In the genomic region with DNA sequence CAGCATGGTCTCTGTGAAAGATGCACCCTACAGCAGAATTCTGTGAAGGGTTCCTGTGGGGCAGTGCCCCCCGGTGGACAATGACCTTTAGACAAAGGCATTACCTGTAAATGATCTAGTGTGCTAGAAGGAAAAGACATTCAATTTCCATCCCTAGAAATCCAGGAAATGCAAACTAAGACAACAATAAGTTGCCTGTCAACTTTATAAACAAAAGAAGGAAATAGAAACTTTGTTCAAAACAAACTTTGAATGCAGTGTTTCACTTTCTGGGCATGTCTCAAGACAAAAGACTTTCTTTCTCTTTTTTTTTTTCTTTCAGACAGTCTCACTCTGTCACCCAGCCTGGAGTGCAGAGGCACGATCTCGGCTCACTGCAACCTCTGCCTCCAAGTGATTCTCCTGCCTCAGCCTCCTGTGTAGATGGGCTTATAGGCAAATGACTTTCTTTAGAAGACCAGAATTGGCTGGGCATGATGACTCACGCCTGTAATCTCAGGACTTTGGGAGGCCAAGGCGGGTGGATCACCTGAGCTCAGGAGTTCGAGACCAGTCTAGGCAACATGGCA, we compare ENCODE assay signal across 13 cellular contexts. TPM values are rescaled to one million over a fixed set of nuclear protein-coding genes. Genes with fewer than 3 reads are reported as not detected.
DNase-seq lines count a peak whose midpoint lies in the region; ATAC-seq and TF ChIP-seq lines count a peak whose summit lies in the region.
"Had no signal": no experiment of that assay in that cellular context is flagged by ENCODE, and none has a peak within 500 bp of the region (broad histone marks: within the 10 kb centered on the region; RNA-seq: fewer than 3 reads in every experiment).

No MANE protein-coding gene starts in this region.

- H3K4me3 Mint-ChIP-seq in activated CD4-positive, alpha-beta T cell treated with anti-CD3 and anti-CD28 coated beads for 36 hours, result peak overlapping the region; percentile 36
- no peak overlapping the region for H3K4me3 Mint-ChIP-seq in HFFc6
- no peak overlapping the region for H3K4me3 Mint-ChIP-seq in activated T-helper 2 cell treated with anti-CD3 and anti-CD28 coated beads, Interferon-gamma antibody, Interleukin-2, Interleukin-4, amounts not matched to agents 10 μg/mL and 5 μg/mL and 100 μg/mL, durations not matched to agents 14 hours and 24 hours and 36 hours (ENCODE audit: low read depth)
- H3K4me3 Mint-ChIP-seq in naive thymus-derived CD4-positive, alpha-beta T cell, result peak overlapping the region in 3 of 10 donors; percentile 40 to 61 (median 57)

- no peaks in the 10 kb centered on the region for H3K36me3 ChIP-seq in naive thymus-derived CD4-positive, alpha-beta T cell (ENCODE audit: control insufficient read depth in 2 of 3, insufficient read depth in 3 of 3, low read length in 3 of 3)
- H3K36me3 ChIP-seq: vagina had no signal

- POLR2A ChIA-PET in activated CD4-positive, alpha-beta T cell treated with anti-CD3 and anti-CD28 coated beads for 36 hours (lab: Charles Lee), result no interaction called here
- POLR2A ChIA-PET in naive thymus-derived CD4-positive, alpha-beta T cell (lab: Charles Lee), result no interaction called here

- peaks cover 28% of the 10 kb centered on the region for H3K4me1 Mint-ChIP-seq in activated CD4-positive, alpha-beta T cell treated with anti-CD3 and anti-CD28 coated beads for 36 hours
- H3K4me1 Mint-ChIP-seq in HFFc6 (ENCODE audit: low read depth), result peaks cover 32% of the 10 kb centered on the region
- peaks cover 14% of the 10 kb centered on the region for H3K4me1 Mint-ChIP-seq in activated T-helper 2 cell treated with anti-CD3 and anti-CD28 coated beads, Interferon-gamma antibody, Interleukin-2, Interleukin-4, amounts not matched to agents 10 μg/mL and 5 μg/mL and 100 μg/mL, durations not matched to agents 14 hours and 24 hours and 36 hours (ENCODE audit: low read depth)
- peaks cover 16 to 37% (median 25%) of the 10 kb centered on the region in 7 donors for H3K4me1 Mint-ChIP-seq in naive thymus-derived CD4-positive, alpha-beta T cell

- H3K27me3 Mint-ChIP-seq in activated CD4-positive, alpha-beta T cell treated with anti-CD3 and anti-CD28 coated beads for 36 hours, result no peaks in the 10 kb centered on the region
- H3K27me3 Mint-ChIP-seq in HFFc6 (ENCODE audit: insufficient read depth), result peaks cover 1% of the 10 kb centered on the region
- peaks cover 3% of the 10 kb centered on the region for H3K27me3 Mint-ChIP-seq in activated T-helper 2 cell treated with anti-CD3 and anti-CD28 coated beads, Interferon-gamma antibody, Interleukin-2, Interleukin-4, amounts not matched to agents 10 μg/mL and 5 μg/mL and 100 μg/mL, durations not matched to agents 14 hours and 24 hours and 36 hours (ENCODE audit: low read depth)
- peaks cover 0 to 6% (median 0%) of the 10 kb centered on the region in 5 donors for H3K27me3 Mint-ChIP-seq in naive thymus-derived CD4-positive, alpha-beta T cell

- DNase-seq in activated CD4-positive, alpha-beta T cell treated with anti-CD3 and anti-CD28 coated beads for 36 hours, result peak; percentile 47
- DNase-seq in activated CD4-positive, alpha-beta T cell treated with anti-CD3 and anti-CD28 coated beads, Interleukin-2, amount 50 U/mL, for 1 hour, result no peak
- DNase-seq in HFFc6, result peak; percentile 38
- no peak for DNase-seq in activated T-helper 2 cell treated with anti-CD3 and anti-CD28 coated beads, Interferon-gamma antibody, Interleukin-2, Interleukin-4, amounts not matched to agents 10 μg/mL and 5 μg/mL and 100 μg/mL, durations not matched to agents 14 hours and 24 hours and 36 hours (ENCODE audit: low spot score)
- DNase-seq in naive thymus-derived CD4-positive, alpha-beta T cell, result peak in 2 of 9 donors; percentile 30 to 58
- DNase-seq in UCSD-AML1 (lab: John Stamatoyannopoulos, UW; ENCODE audit: unreplicated experiment), result no peak
- DNase-seq: NCI-H1092 had no signal

- H3K36me3 Mint-ChIP-seq in activated CD4-positive, alpha-beta T cell treated with anti-CD3 and anti-CD28 coated beads for 36 hours (ENCODE audit: low read depth), result no peaks in the 10 kb centered on the region
- H3K36me3 Mint-ChIP-seq in HFFc6 (ENCODE audit: low read depth), result no peaks in the 10 kb centered on the region
- no peaks in the 10 kb centered on the region for H3K36me3 Mint-ChIP-seq in activated T-helper 2 cell treated with anti-CD3 and anti-CD28 coated beads, Interferon-gamma antibody, Interleukin-2, Interleukin-4, amounts not matched to agents 10 μg/mL and 5 μg/mL and 100 μg/mL, durations not matched to agents 14 hours and 24 hours and 36 hours (ENCODE audit: low read depth)
- no peaks in the 10 kb centered on the region for H3K36me3 Mint-ChIP-seq in naive thymus-derived CD4-positive, alpha-beta T cell

- peak; percentile 71 for ATAC-seq in activated CD4-positive, alpha-beta T cell treated with anti-CD3 and anti-CD28 coated beads for 36 hours
- ATAC-seq in naive thymus-derived CD4-positive, alpha-beta T cell, result no peak
- ATAC-seq in HG03025 (IDR thresholded peaks at IDR 0.05; ENCODE audit: low FRiP score, unreplicated experiment), result no peak
- ATAC-seq in HG02870 (IDR thresholded peaks at IDR 0.05; ENCODE audit: unreplicated experiment), result no peak
- ATAC-seq: Right ventricle myocardium inferior had no signal

- H3K27ac ChIP-seq in naive thymus-derived CD4-positive, alpha-beta T cell (ENCODE audit: low read depth, low read length), result no peak overlapping the region
- H3K27ac ChIP-seq: coronary artery, vagina had no signal

- no peak overlapping the region for H3K4me3 ChIP-seq in naive thymus-derived CD4-positive, alpha-beta T cell (ENCODE audit: low read length)
- H3K4me3 ChIP-seq: coronary artery, vagina had no signal

- H3K4me1 ChIP-seq in naive thymus-derived CD4-positive, alpha-beta T cell (ENCODE audit: control insufficient read depth in 2 of 2, insufficient read depth in 2 of 2, low read length in 2 of 2), result peaks cover 5 to 11% of the 10 kb centered on the region in 2 donors

- peak overlapping the region; percentile 51 for H3K27ac Mint-ChIP-seq in activated CD4-positive, alpha-beta T cell treated with anti-CD3 and anti-CD28 coated beads for 36 hours
- H3K27ac Mint-ChIP-seq in HFFc6, result peak overlapping the region; percentile 61; the same call in 1 of the 2 replicates
- peak overlapping the region; percentile 28 for H3K27ac Mint-ChIP-seq in activated T-helper 2 cell treated with anti-CD3 and anti-CD28 coated beads, Interferon-gamma antibody, Interleukin-2, Interleukin-4, amounts not matched to agents 10 μg/mL and 5 μg/mL and 100 μg/mL, durations not matched to agents 14 hours and 24 hours and 36 hours
- H3K27ac Mint-ChIP-seq in naive thymus-derived CD4-positive, alpha-beta T cell, result peak overlapping the region in 6 of 9 donors; percentile 28 to 92 (median 68)

- no peaks in the 10 kb centered on the region for H3K9me3 ChIP-seq in naive thymus-derived CD4-positive, alpha-beta T cell (ENCODE audit: control insufficient read depth in 2 of 3, low read length in 3 of 3)
- H3K9me3 ChIP-seq: vagina had no signal

- CTCF ChIA-PET in activated CD4-positive, alpha-beta T cell treated with anti-CD3 and anti-CD28 coated beads for 36 hours (lab: Charles Lee), result interaction anchor here (0.7 to 2.0 kb wide), 4 partner anchors 9 to 164 kb away, joined by 3 to 6 read pairs (median 4); no protein-coding TSS in a partner anchor
- CTCF ChIA-PET in naive thymus-derived CD4-positive, alpha-beta T cell (lab: Charles Lee), result interaction anchor here (0.7 to 4.9 kb wide), 5 partner anchors 18 to 95 kb away, joined by 3 to 74 read pairs (median 4); partner anchors contain the start of gene LYPD3

- intact Hi-C loops in activated CD4-positive, alpha-beta T cell treated with anti-CD3 and anti-CD28 coated beads for 36 hours (cut with DNase I, micrococcal nuclease), result loop anchor here in 1 of 2 experiments (10.0 kb wide), 1 partner anchor 355 kb away; the partner anchor contains the start of gene KCNN4
- intact Hi-C loops in activated T-helper 2 cell treated with anti-CD3 and anti-CD28 coated beads, Interferon-gamma antibody, Interleukin-2, Interleukin-4, amounts not matched to agents 10 μg/mL and 5 μg/mL and 100 μg/mL, durations not matched to agents 14 hours and 24 hours and 36 hours (cut with micrococcal nuclease), result no loop called here
- intact Hi-C loops in naive thymus-derived CD4-positive, alpha-beta T cell (cut with micrococcal nuclease), result loop anchor here in 1 of 2 donors (10.0 kb wide), 1 partner anchor 355 kb away; the partner anchor contains the start of gene KCNN4

- TF ChIP-seq CTCF in HFFc6 (IDR thresholded peaks at IDR 0.05), result peak; percentile 70

- no peaks in the 10 kb centered on the region for H3K27me3 ChIP-seq in naive thymus-derived CD4-positive, alpha-beta T cell (ENCODE audit: control insufficient read depth in 2 of 2, insufficient read depth in 2 of 2, low read length in 2 of 2)
- H3K27me3 ChIP-seq: vagina had no signal

- no peaks in the 10 kb centered on the region for H3K9me3 Mint-ChIP-seq in activated CD4-positive, alpha-beta T cell treated with anti-CD3 and anti-CD28 coated beads for 36 hours (ENCODE audit: low read depth)
- H3K9me3 Mint-ChIP-seq in HFFc6, result no peaks in the 10 kb centered on the region
- no peaks in the 10 kb centered on the region for H3K9me3 Mint-ChIP-seq in activated T-helper 2 cell treated with anti-CD3 and anti-CD28 coated beads, Interferon-gamma antibody, Interleukin-2, Interleukin-4, amounts not matched to agents 10 μg/mL and 5 μg/mL and 100 μg/mL, durations not matched to agents 14 hours and 24 hours and 36 hours
- H3K9me3 Mint-ChIP-seq in naive thymus-derived CD4-positive, alpha-beta T cell, result no peaks in the 10 kb centered on the region

RNA-seq across cellular contexts. Expression of gene TEX101, which starts 15.5 kb away (rescaled TPM):
- not detected for total RNA-seq in activated CD4-positive, alpha-beta T cell treated with anti-CD3 and anti-CD28 coated beads for 36 hours
- not detected for total RNA-seq in HFFc6 (2021; fragmentation: NEBNext Ultra II Directional; extraction: Animal tissue kit (Norgen Biotek cat#: 25700))
- total RNA-seq in activated T-helper 2 cell treated with anti-CD3 and anti-CD28 coated beads, Interferon-gamma antibody, Interleukin-2, Interleukin-4, amounts not matched to agents 10 μg/mL and 5 μg/mL and 100 μg/mL, durations not matched to agents 14 hours and 24 hours and 36 hours, result not detected in 2 replicates
- total RNA-seq in naive thymus-derived CD4-positive, alpha-beta T cell, result 1 to 10 TPM in 1 of 5 experiments, not detected in 4; 1.1 TPM
- not detected for polyA plus RNA-seq in naive thymus-derived CD4-positive, alpha-beta T cell
- total RNA-seq: Right ventricle myocardium inferior, vagina had no signal
- polyA plus RNA-seq: AG04450 had no signal

RNA-seq across cellular contexts. Expression of gene LYPD3, which starts 35.2 kb away (rescaled TPM):
- total RNA-seq in activated CD4-positive, alpha-beta T cell treated with anti-CD3 and anti-CD28 coated beads for 36 hours, result 1 to 10 TPM; 2.1 to 3.1 TPM
- under 1 TPM; 0.17 to 0.35 (median 0.22) TPM for total RNA-seq in HFFc6 (2021; fragmentation: NEBNext Ultra II Directional; extraction: Animal tissue kit (Norgen Biotek cat#: 25700))
- 2.5 and 3.0 TPM in 2 replicates for total RNA-seq in activated T-helper 2 cell treated with anti-CD3 and anti-CD28 coated beads, Interferon-gamma antibody, Interleukin-2, Interleukin-4, amounts not matched to agents 10 μg/mL and 5 μg/mL and 100 μg/mL, durations not matched to agents 14 hours and 24 hours and 36 hours
- 10 to 100 TPM in 1 of 5 experiments, 1 to 10 TPM in 4; 1.1 to 30.6 (median 6.1) TPM for total RNA-seq in naive thymus-derived CD4-positive, alpha-beta T cell
- polyA plus RNA-seq in naive thymus-derived CD4-positive, alpha-beta T cell, result 1 to 10 TPM; 6.5 to 9.1 TPM

Comparison
In these comparisons a context has a peak if more than half of its experiments do, and no peak if none do; other contexts are left out.
1. DNase-seq: peak in activated CD4-positive, alpha-beta T cell treated with anti-CD3 and anti-CD28 coated beads for 36 hours (single experiment) and HFFc6 (single experiment); none in activated CD4-positive, alpha-beta T cell treated with anti-CD3 and anti-CD28 coated beads, Interleukin-2, amount 50 U/mL, for 1 hour (single experiment), activated T-helper 2 cell treated with anti-CD3 and anti-CD28 coated beads, Interferon-gamma antibody, Interleukin-2, Interleukin-4, amounts not matched to agents 10 μg/mL and 5 μg/mL and 100 μg/mL, durations not matched to agents 14 hours and 24 hours and 36 hours (single experiment) and UCSD-AML1 (single experiment).
2. Peak in every context shown above with its lines, with median percentiles within 50 percentile points of each other: H3K27ac Mint-ChIP-seq.